ENCODE assay signal across 1 cellular context in genomic region chr3:191262650-191263049, GRCh38.
TF ChIP-seq lines count a peak whose summit lies in the region.

No MANE protein-coding gene starts in this region.

TF ChIP-seq in SK-N-SH, 30 proteins besides CTCF, POLR2A, EP300 and RAD21 (continued from another document):
- TF ChIP-seq IRF3 (IDR thresholded peaks at IDR 0.05; ENCODE audit: low read depth, low read length), result no peak
